Comparison of ENCODE assay signal across 1 cellular context in genomic region chr11:100908746-100909145, GRCh38.
TF ChIP-seq lines count a peak whose summit lies in the region.

No MANE protein-coding gene starts in this region.

TF ChIP-seq in GM12878, 131 proteins besides CTCF, POLR2A, EP300 and RAD21 (continued from another document):
- TF ChIP-seq E2F4 (IDR thresholded peaks at IDR 0.05; ENCODE audit: low read depth, low read length) (no peak), MTA2 (IDR thresholded peaks at IDR 0.05; ENCODE audit: low read depth) (no peak), BMI1 (IDR thresholded peaks at IDR 0.05; ENCODE audit: borderline replicate concordance) (no peak), POU2F2 (IDR thresholded peaks at IDR 0.05; ENCODE audit: borderline replicate concordance, low read depth, low read length) (peak; percentile 61; the same call in 1 of the 3 replicates), ZSCAN29 (IDR thresholded peaks at IDR 0.05) (no peak), IRF5 (IDR thresholded peaks at IDR 0.05; ENCODE audit: borderline replicate concordance) (no peak)
- TF ChIP-seq, protein P1, sequence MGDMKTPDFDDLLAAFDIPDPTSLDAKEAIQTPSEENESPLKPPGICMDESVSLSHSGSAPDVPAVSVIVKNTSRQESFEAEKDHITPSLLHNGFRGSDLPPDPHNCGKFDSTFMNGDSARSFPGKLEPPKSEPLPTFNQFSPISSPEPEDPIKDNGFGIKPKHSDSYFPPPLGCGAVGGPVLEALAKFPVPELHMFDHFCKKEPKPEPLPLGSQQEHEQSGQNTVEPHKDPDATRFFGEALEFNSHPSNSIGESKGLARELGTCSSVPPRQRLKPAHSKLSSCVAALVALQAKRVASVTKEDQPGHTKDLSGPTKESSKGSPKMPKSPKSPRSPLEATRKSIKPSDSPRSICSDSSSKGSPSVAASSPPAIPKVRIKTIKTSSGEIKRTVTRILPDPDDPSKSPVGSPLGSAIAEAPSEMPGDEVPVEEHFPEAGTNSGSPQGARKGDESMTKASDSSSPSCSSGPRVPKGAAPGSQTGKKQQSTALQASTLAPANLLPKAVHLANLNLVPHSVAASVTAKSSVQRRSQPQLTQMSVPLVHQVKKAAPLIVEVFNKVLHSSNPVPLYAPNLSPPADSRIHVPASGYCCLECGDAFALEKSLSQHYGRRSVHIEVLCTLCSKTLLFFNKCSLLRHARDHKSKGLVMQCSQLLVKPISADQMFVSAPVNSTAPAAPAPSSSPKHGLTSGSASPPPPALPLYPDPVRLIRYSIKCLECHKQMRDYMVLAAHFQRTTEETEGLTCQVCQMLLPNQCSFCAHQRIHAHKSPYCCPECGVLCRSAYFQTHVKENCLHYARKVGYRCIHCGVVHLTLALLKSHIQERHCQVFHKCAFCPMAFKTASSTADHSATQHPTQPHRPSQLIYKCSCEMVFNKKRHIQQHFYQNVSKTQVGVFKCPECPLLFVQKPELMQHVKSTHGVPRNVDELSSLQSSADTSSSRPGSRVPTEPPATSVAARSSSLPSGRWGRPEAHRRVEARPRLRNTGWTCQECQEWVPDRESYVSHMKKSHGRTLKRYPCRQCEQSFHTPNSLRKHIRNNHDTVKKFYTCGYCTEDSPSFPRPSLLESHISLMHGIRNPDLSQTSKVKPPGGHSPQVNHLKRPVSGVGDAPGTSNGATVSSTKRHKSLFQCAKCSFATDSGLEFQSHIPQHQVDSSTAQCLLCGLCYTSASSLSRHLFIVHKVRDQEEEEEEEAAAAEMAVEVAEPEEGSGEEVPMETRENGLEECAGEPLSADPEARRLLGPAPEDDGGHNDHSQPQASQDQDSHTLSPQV (IDR thresholded peaks at IDR 0.05): no peak
